Comparison of ENCODE assay signal across 9 cellular contexts in genomic region chr6:140809694-140810101, GRCh38.
DNase-seq lines count a peak whose midpoint lies in the region; ATAC-seq and TF ChIP-seq lines count a peak whose summit lies in the region.
"Had no signal": no experiment of that assay in that cellular context is flagged by ENCODE, and none has a peak within 500 bp of the region (broad histone marks: within the 10 kb centered on the region; RNA-seq: fewer than 3 reads in every experiment).

No MANE protein-coding gene starts in this region.

- DNase-seq in activated CD4-positive, CD25-positive, alpha-beta regulatory T cell (lab: John Stamatoyannopoulos, UW): no peak
- DNase-seq in Jurkat, Clone E6-1 (ENCODE audit: low read depth, low spot score): peak; percentile 29
- DNase-seq in left kidney (ENCODE audit: low read depth, low spot score): peak; percentile 13
- DNase-seq in lower lobe of right lung: no peak
- no peak for DNase-seq in vagina (ENCODE audit: extremely low spot score in 2 of 2)
- no peak for DNase-seq in nucleus accumbens (lab: John Stamatoyannopoulos, UW)

- H3K27me3 ChIP-seq in lower lobe of right lung (ENCODE audit: low read depth): no peaks in the 10 kb centered on the region
- no peaks in the 10 kb centered on the region for H3K27me3 ChIP-seq in vagina

- peak; percentile 53 to 72 for ATAC-seq in activated CD4-positive, CD25-positive, alpha-beta regulatory T cell treated with anti-CD3 and anti-CD28 coated beads, Interleukin-2, amount 50 U/mL, for 24 hours
- ATAC-seq in HG02623 (IDR thresholded peaks at IDR 0.05; ENCODE audit: unreplicated experiment) (peak; percentile 73), lower lobe of right lung (no peak)

- H3K9me3 ChIP-seq in lower lobe of right lung (no peaks in the 10 kb centered on the region), vagina (no peaks in the 10 kb centered on the region)

- TF ChIP-seq POLR2A in vagina (IDR thresholded peaks at IDR 0.05): no peak

- H3K36me3 ChIP-seq in lower lobe of right lung: no peaks in the 10 kb centered on the region
- no peaks in the 10 kb centered on the region for H3K36me3 ChIP-seq in vagina

- intact Hi-C loops in lower lobe of right lung (cut with DNase I) (no loop called here), vagina (cut with DNase I) (no loop called here)

- H3K4me1 ChIP-seq in lower lobe of right lung: no peaks in the 10 kb centered on the region
- no peaks in the 10 kb centered on the region for H3K4me1 ChIP-seq in vagina

- H3K4me3 ChIP-seq in Jurkat, Clone E6-1 (ENCODE audit: low read length): no peak overlapping the region
- H3K4me3 ChIP-seq in lower lobe of right lung: no peak overlapping the region
- no peak overlapping the region for H3K4me3 ChIP-seq in vagina
- H3K4me3 ChIP-seq: lung had no signal

- TF ChIP-seq CTCF in lower lobe of right lung (IDR thresholded peaks at IDR 0.05) (no peak), vagina (IDR thresholded peaks at IDR 0.05) (no peak)

- no peak overlapping the region for H3K27ac ChIP-seq in lower lobe of right lung
- H3K27ac ChIP-seq in vagina: no peak overlapping the region

Comparison
In these comparisons a context has a peak if more than half of its experiments do, and no peak if none do; other contexts are left out.
1. ATAC-seq: peak in activated CD4-positive, CD25-positive, alpha-beta regulatory T cell treated with anti-CD3 and anti-CD28 coated beads, Interleukin-2, amount 50 U/mL, for 24 hours (2 of 2) and HG02623 (single experiment); none in lower lobe of right lung (0 of 2).
2. DNase-seq: peak in Jurkat, Clone E6-1 (single experiment) and left kidney (single experiment); none in activated CD4-positive, CD25-positive, alpha-beta regulatory T cell (0 of 4), lower lobe of right lung (single experiment), vagina (0 of 2) and nucleus accumbens (0 of 56).